ENCODE assay signal across 17 cellular contexts in the genomic region with DNA sequence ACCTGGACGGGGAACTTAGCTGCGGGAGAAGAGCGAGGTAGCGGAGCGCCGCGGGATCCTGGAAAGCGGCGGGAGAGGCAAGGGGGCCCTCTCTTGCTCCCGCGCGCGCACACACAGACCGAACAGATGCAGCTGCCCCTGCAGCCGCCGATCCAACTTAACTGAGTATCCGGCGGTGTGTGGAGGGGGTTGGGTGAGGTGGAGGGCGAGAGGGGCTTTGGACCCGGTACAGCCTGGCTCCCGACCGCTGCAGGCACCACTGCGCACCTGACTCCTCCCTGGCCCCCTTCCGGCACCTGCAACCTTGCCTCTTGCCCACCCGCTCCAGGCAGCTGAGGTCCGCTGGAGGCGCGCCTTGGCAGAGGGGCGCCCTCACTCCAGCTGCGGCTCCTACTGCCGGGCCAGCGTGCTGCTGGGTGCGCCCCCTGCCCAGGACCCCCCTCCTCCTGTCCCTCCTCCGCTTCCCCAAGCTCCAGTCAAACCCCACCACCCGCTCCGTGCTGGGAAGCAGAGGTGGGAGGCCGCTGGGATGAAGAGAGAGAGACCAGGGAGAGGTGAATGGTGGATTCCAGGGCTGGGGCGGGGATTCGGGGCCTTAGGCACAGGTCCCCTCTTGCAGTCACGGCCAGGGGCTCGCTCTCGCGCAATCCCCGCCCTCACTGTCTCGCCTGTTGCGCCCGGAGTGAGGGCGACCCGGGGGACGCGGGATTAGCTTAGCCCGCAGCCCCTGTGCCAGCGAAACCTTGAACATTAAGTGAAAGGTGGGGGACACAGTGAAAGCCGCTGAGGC. TPM values are rescaled to one million over a fixed set of nuclear protein-coding genes. Genes with fewer than 3 reads are reported as not detected.
DNase-seq lines count a peak whose midpoint lies in the region; ATAC-seq and TF ChIP-seq lines count a peak whose summit lies in the region.
"Had no signal": no experiment of that assay in that cellular context is flagged by ENCODE, and none has a peak within 500 bp of the region (broad histone marks: within the 10 kb centered on the region; RNA-seq: fewer than 3 reads in every experiment).

No MANE protein-coding gene starts in this region.

- H3K36me3 ChIP-seq in iPS DF 6.9 (ENCODE audit: control insufficient read depth, insufficient read depth, low read length): no peaks in the 10 kb centered on the region
- no peaks in the 10 kb centered on the region for H3K36me3 ChIP-seq in neural progenitor cell

- H3F3A ChIP-seq in neural progenitor cell (ENCODE audit: low read depth): peaks cover 7% of the 10 kb centered on the region

- H3K79me2 ChIP-seq in neural progenitor cell (ENCODE audit: low read depth): no peaks in the 10 kb centered on the region

- peaks cover 67% of the 10 kb centered on the region for H3K27me3 Mint-ChIP-seq in neural progenitor cell (ENCODE audit: insufficient read depth, low read depth)

- no CpG with 5 or more reads among the region's 54 CpGs for WGBS in iPS DF 6.9 (ENCODE audit: insufficient coverage, insufficient read length)
- WGBS in lower leg skin, 2 donors: 2% methylated on average over 36 to 50 of the region's 54 CpGs

- H3K27me3 ChIP-seq in iPS DF 6.9 (ENCODE audit: control insufficient read depth, insufficient read depth, low read length) (peaks cover 80% of the 10 kb centered on the region), neural progenitor cell (peaks cover 96% of the 10 kb centered on the region)

- H3K9me3 Mint-ChIP-seq in neural progenitor cell: peaks cover 7% of the 10 kb centered on the region
- H3K9me3 Mint-ChIP-seq: activated B cell treated with CpG ODN at 0.5 μM for 24 hours; central memory CD8-positive, alpha-beta T cell had no signal

- peaks cover 29% of the 10 kb centered on the region for H3K4me1 Mint-ChIP-seq in neural progenitor cell

- TF ChIP-seq CTCF in neural progenitor cell (IDR thresholded peaks at IDR 0.05) (no peak), foreskin fibroblast (IDR thresholded peaks at IDR 0.05; ENCODE audit: low read depth, low read length) (no peak), lower leg skin (IDR thresholded peaks at IDR 0.05) (no peak)

- H3K4me2 ChIP-seq in neural progenitor cell: peak overlapping the region; percentile 74

- H3K4me1 ChIP-seq in iPS DF 6.9 (ENCODE audit: control insufficient read depth, insufficient read depth, low read length) (peaks cover 3% of the 10 kb centered on the region; the same call in 1 of the 2 replicates), neural progenitor cell (peaks cover 18% of the 10 kb centered on the region)

- no peak overlapping the region for H3K9ac ChIP-seq in neural progenitor cell

- H3K36me3 Mint-ChIP-seq in neural progenitor cell: no peaks in the 10 kb centered on the region

- ATAC-seq in GM19035 (IDR thresholded peaks at IDR 0.05; ENCODE audit: unreplicated experiment): no peak
- no peak for ATAC-seq in GM19467 (IDR thresholded peaks at IDR 0.05; ENCODE audit: unreplicated experiment)
- ATAC-seq: HepG2, sciatic nerve, T-helper 17 cell had no signal

- H3K4me3 ChIP-seq in iPS DF 6.9 (ENCODE audit: low read length): peak overlapping the region; percentile 30; the same call in 1 of the 2 replicates
- H3K4me3 ChIP-seq in neural progenitor cell: peak overlapping the region; percentile 33
- H3K4me3 ChIP-seq in foreskin fibroblast (ENCODE audit: low read depth in 1 of 2, low read length in 2 of 2): no peak overlapping the region
- no peak overlapping the region for H3K4me3 ChIP-seq in lower leg skin (ENCODE audit: low read depth, poor library complexity, severe bottlenecking)

- DNase-seq in ELF-1 (ENCODE audit: low read depth, low spot score) (peak; percentile 37), NCI-H1417 treated with DMSO at 0.1 percent for 48 hours (lab: John Stamatoyannopoulos, UW) (peak; percentile 6), iPS DF 6.9 (ENCODE audit: low read depth, low spot score) (no peak), neural progenitor cell (ENCODE audit: low spot score) (peak; percentile 58), foreskin fibroblast (no peak), lower leg skin (ENCODE audit: low spot score in 2 of 2) (no peak)
- DNase-seq: activated B cell treated with CpG ODN at 0.5 μM for 24 hours, mammary epithelial cell, SHP77, T-helper 17 cell had no signal

- H3K9me3 ChIP-seq in iPS DF 6.9 (ENCODE audit: control insufficient read depth, insufficient read depth, low read length): no peaks in the 10 kb centered on the region
- no peaks in the 10 kb centered on the region for H3K9me3 ChIP-seq in neural progenitor cell (ENCODE audit: low read depth)

- no peak overlapping the region for H3K27ac Mint-ChIP-seq in neural progenitor cell
- H3K27ac Mint-ChIP-seq: activated B cell treated with CpG ODN at 0.5 μM for 24 hours, T-helper 17 cell had no signal

- H4K20me1 ChIP-seq in neural progenitor cell (ENCODE audit: low read depth): peaks cover 51% of the 10 kb centered on the region

- no peak overlapping the region for H3K27ac ChIP-seq in iPS DF 6.9 (ENCODE audit: low read length)
- no peak overlapping the region for H3K27ac ChIP-seq in neural progenitor cell

- peak overlapping the region; percentile 78 for H3K4me3 Mint-ChIP-seq in neural progenitor cell
- H3K4me3 Mint-ChIP-seq: activated B cell treated with CpG ODN at 0.5 μM for 24 hours; central memory CD8-positive, alpha-beta T cell; T-helper 17 cell had no signal

- H2AFZ ChIP-seq in neural progenitor cell (replicated peaks): no peak overlapping the region

- intact Hi-C loops in lower leg skin (cut with DNase I; ENCODE audit: low total_unique reads): no loop called here

- TF ChIP-seq POLR2A in lower leg skin (IDR thresholded peaks at IDR 0.05): no peak

RNA-seq across cellular contexts. Expression of a gene that starts 2.6 kb away (rescaled TPM):
- 0.90 and 3.3 TPM in 2 replicates for total RNA-seq in neural progenitor cell (ENCODE audit: low replicate concordance)
- 1 to 10 TPM; 2.3 to 3.7 (median 2.7) TPM for total RNA-seq in lower leg skin
- total RNA-seq: activated B cell treated with CpG ODN at 0.5 μM for 24 hours; activated CD8-positive, alpha-beta memory T cell treated with anti-CD3 and anti-CD28 coated beads for 36 hours; HepG2; mammary epithelial cell; MCF 10A; T-helper 17 cell had no signal

Comparison
In these comparisons a context has a peak if more than half of its experiments do, and no peak if none do; other contexts are left out.
1. DNase-seq: peak in ELF-1 (single experiment), NCI-H1417 treated with DMSO at 0.1 percent for 48 hours (single experiment) and neural progenitor cell (single experiment); none in iPS DF 6.9 (single experiment), foreskin fibroblast (0 of 2) and lower leg skin (0 of 2).
2. H3K4me3 ChIP-seq: peak in iPS DF 6.9 (single experiment) and neural progenitor cell (single experiment); none in foreskin fibroblast (0 of 2) and lower leg skin (single experiment).